13 cellular contexts compared by ENCODE assay signal in the genomic region with DNA sequence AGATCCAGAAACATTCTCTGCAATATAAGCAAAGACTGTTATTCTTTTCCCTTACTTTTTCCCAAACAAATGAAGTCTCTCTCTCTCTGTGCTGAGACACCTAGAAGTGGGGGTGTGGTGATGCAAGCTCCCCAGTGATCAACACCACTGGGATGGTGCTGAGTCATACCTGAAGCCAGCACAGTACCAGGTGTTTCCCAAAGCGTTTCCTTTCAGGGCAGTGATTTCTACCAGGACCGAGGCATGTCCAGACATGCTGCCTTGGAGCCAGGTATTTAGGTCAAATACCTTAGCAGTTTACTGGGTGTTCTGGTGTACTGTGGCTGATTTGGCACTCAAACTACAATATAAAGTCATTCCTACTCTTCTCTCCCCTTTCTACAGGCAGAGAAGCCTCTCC.
DNase-seq lines count a peak whose midpoint lies in the region; ATAC-seq and TF ChIP-seq lines count a peak whose summit lies in the region.
"Had no signal": no experiment of that assay in that cellular context is flagged by ENCODE, and none has a peak within 500 bp of the region (broad histone marks: within the 10 kb centered on the region; RNA-seq: fewer than 3 reads in every experiment).

No MANE protein-coding gene starts in this region.

- no peak overlapping the region for H3K4me3 Mint-ChIP-seq in type B pancreatic cell

- peak; percentile 92 for ATAC-seq in HG02885 (IDR thresholded peaks at IDR 0.05; ENCODE audit: poor library complexity, unreplicated experiment)
- ATAC-seq in RWPE2 (ENCODE audit: low read depth): peak; percentile 98

- H3K27me3 ChIP-seq in RWPE2 (ENCODE audit: insufficient read depth, poor library complexity, severe bottlenecking) (no peaks in the 10 kb centered on the region), MG63 (no peaks in the 10 kb centered on the region), WERI-Rb-1 (ENCODE audit: insufficient read depth, low read depth, severe bottlenecking) (peaks cover 7% of the 10 kb centered on the region)
- H3K27me3 ChIP-seq: esophagus muscularis mucosa, right atrium auricular region had no signal

- peaks cover 12% of the 10 kb centered on the region for H3K4me1 ChIP-seq in RWPE2 (ENCODE audit: insufficient read depth, poor library complexity, severe bottlenecking)
- H3K4me1 ChIP-seq: esophagus muscularis mucosa, right atrium auricular region had no signal

- H3K9me3 ChIP-seq in RWPE2 (ENCODE audit: severe bottlenecking) (no peaks in the 10 kb centered on the region), MG63 (no peaks in the 10 kb centered on the region), WERI-Rb-1 (ENCODE audit: severe bottlenecking) (no peaks in the 10 kb centered on the region)
- H3K9me3 ChIP-seq: right atrium auricular region had no signal

- no peaks in the 10 kb centered on the region for H3K9me3 Mint-ChIP-seq in type B pancreatic cell

- H3K27ac ChIP-seq in RWPE2 (ENCODE audit: poor library complexity, severe bottlenecking) (peak overlapping the region; percentile 79), WERI-Rb-1 (no peak overlapping the region)
- H3K27ac ChIP-seq: esophagus muscularis mucosa, right atrium auricular region had no signal

- peak overlapping the region; percentile 86 for H3K27ac Mint-ChIP-seq in type B pancreatic cell

- no peaks in the 10 kb centered on the region for H3K4me1 Mint-ChIP-seq in type B pancreatic cell (ENCODE audit: unreplicated experiment)

- H3K27me3 Mint-ChIP-seq in type B pancreatic cell: no peaks in the 10 kb centered on the region

- H3K36me3 Mint-ChIP-seq in type B pancreatic cell: peaks cover 4% of the 10 kb centered on the region

- peak; percentile 9 for DNase-seq in NCI-H2196 treated with DMSO at 0.1 percent for 48 hours (lab: John Stamatoyannopoulos, UW; ENCODE audit: unreplicated experiment)
- DNase-seq in NCI-H2196 (lab: John Stamatoyannopoulos, UW; ENCODE audit: unreplicated experiment): no peak
- DNase-seq in RWPE2 (ENCODE audit: low spot score): peak; percentile 83
- no peak for DNase-seq in type B pancreatic cell (ENCODE audit: extremely low spot score, unreplicated experiment)
- no peak for DNase-seq in UCSD-AML1 (lab: John Stamatoyannopoulos, UW; ENCODE audit: unreplicated experiment)
- DNase-seq in MG63: no peak
- DNase-seq in WERI-Rb-1: no peak
- DNase-seq: 8988T; activated CD4-positive, alpha-beta T cell treated with anti-CD3 and anti-CD28 coated beads, Interleukin-2, amount 50 U/mL, for 48 hours; anterior cingulate cortex had no signal

- no peaks in the 10 kb centered on the region for H3K36me3 ChIP-seq in RWPE2 (ENCODE audit: low read depth)
- no peaks in the 10 kb centered on the region for H3K36me3 ChIP-seq in MG63
- no peaks in the 10 kb centered on the region for H3K36me3 ChIP-seq in WERI-Rb-1
- H3K36me3 ChIP-seq: esophagus muscularis mucosa, right atrium auricular region had no signal

- H3K4me3 ChIP-seq in RWPE2 (ENCODE audit: severe bottlenecking): no peak overlapping the region
- H3K4me3 ChIP-seq in MG63: no peak overlapping the region
- H3K4me3 ChIP-seq in WERI-Rb-1 (ENCODE audit: low read depth, low read length): no peak overlapping the region
- H3K4me3 ChIP-seq: esophagus muscularis mucosa, right atrium auricular region had no signal

- TF ChIP-seq CTCF in RWPE2 (IDR thresholded peaks at IDR 0.05; ENCODE audit: poor library complexity, severe bottlenecking): no peak
- TF ChIP-seq CTCF in type B pancreatic cell (conservative IDR thresholded peaks at IDR 0.05): no peak
- TF ChIP-seq CTCF in WERI-Rb-1 (IDR thresholded peaks at IDR 0.05; ENCODE audit: low read depth, low read length): no peak

Comparison
In these comparisons a context has a peak if more than half of its experiments do, and no peak if none do; other contexts are left out.
1. DNase-seq: peak in NCI-H2196 treated with DMSO at 0.1 percent for 48 hours (single experiment) and RWPE2 (single experiment); none in NCI-H2196 (single experiment), type B pancreatic cell (single experiment), UCSD-AML1 (single experiment), MG63 (single experiment) and WERI-Rb-1 (single experiment).